In the genomic region with DNA sequence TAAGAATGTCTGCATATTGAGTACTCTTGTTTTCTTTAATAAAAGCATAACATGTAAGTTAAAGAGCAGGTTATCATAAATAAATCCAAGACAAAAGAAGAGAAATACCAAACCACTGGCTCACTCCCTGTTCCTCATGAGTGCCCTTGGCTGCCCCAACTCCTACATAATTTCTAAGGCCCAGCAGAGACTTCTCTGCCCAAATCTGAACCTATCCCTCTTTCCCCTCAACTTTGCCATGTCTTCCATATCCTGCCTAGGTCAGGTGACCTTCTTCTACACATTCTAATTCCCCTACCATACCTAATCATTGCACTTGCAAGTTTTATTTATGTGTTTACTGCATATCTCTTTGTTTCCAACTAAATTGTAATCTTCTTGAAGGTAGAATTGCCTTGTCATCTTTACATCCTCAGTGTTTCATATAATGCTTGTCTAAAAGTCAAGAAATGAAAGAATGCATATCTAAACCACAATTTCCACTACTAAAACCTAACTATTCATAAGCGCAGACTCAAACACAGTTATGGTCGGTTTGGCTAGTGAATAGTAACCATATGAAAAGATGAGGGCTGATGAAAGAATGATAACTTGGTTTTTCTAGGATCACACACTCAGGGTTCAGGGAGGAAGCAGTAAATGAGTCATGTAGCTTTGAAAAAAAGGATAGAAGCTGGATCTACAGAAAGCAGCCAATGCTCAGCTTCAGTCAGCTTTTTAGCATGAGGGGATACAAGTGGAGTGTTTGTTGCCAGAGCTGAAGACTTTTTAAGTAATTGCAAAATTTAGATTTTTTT, we compare ENCODE assay signal across 30 cellular contexts. TPM values are rescaled to one million over a fixed set of nuclear protein-coding genes. Genes with fewer than 3 reads are reported as not detected.
DNase-seq lines count a peak whose midpoint lies in the region; ATAC-seq, FAIRE-seq and TF ChIP-seq lines count a peak whose summit lies in the region.
"Had no signal": no experiment of that assay in that cellular context is flagged by ENCODE, and none has a peak within 500 bp of the region (broad histone marks: within the 10 kb centered on the region; RNA-seq: fewer than 3 reads in every experiment).

No MANE protein-coding gene starts in this region.

- no peak overlapping the region for H3K4me2 ChIP-seq in astrocyte (ENCODE audit: low read length)
- H3K4me2 ChIP-seq: BLaER1 treated with 17β-estradiol and CSF1 and Interleukin-3, amounts not matched to agents 10 nM and 100 nM had no signal

- DNase-seq in COLO829 (ENCODE audit: low spot score) (peak; percentile 54), LHCN-M2 (ENCODE audit: low read depth) (peak; percentile 36), astrocyte (ENCODE audit: low read depth) (peak; percentile 76), iris pigment epithelial cell (ENCODE audit: low read depth) (peak; percentile 36), HEK293T (ENCODE audit: extremely low spot score) (no peak)
- no peak for DNase-seq in central memory CD4-positive, alpha-beta T cell
- DNase-seq: activated CD8-positive, alpha-beta T cell treated with anti-CD3 and anti-CD28 coated beads, Interleukin-2, amount 10 ng/mL, durations not matched to agents 7 days and 5 days; activated gamma-delta T cell; adrenal gland; DMS 273 treated with DMSO at 0.1 percent for 48 hours; dorsolateral prefrontal cortex; hippocampal formation; NCI-H1105; NCI-H2029; NCI-H510A; nephron progenitor cell; NK-92 treated with Interleukin-12 subunit alpha and Interleukin-12 subunit beta, amount 100 ng/mL, for 24 hours; Peyer's patch; T-helper 9 cell had no signal

- H3K9me3 Mint-ChIP-seq in astrocyte (ENCODE audit: unreplicated experiment): no peaks in the 10 kb centered on the region

- peak overlapping the region; percentile 70 for H3K27ac Mint-ChIP-seq in astrocyte (ENCODE audit: unreplicated experiment)
- H3K27ac Mint-ChIP-seq: activated CD8-positive, alpha-beta T cell treated with anti-CD3 and anti-CD28 coated beads, Interleukin-2, amount 10 ng/mL, durations not matched to agents 7 days and 5 days; nephron progenitor cell had no signal

- H3K27me3 Mint-ChIP-seq in astrocyte (ENCODE audit: low read depth, unreplicated experiment): no peaks in the 10 kb centered on the region

- no peak overlapping the region for H3K4me3 Mint-ChIP-seq in astrocyte (ENCODE audit: unreplicated experiment)
- H3K4me3 Mint-ChIP-seq: activated CD8-positive, alpha-beta T cell treated with anti-CD3 and anti-CD28 coated beads, Interleukin-2, amount 10 ng/mL, durations not matched to agents 7 days and 5 days; nephron progenitor cell had no signal

- ATAC-seq in HG03469 (IDR thresholded peaks at IDR 0.05; ENCODE audit: unreplicated experiment) (no peak), GM19463 (IDR thresholded peaks at IDR 0.05; ENCODE audit: unreplicated experiment) (no peak)
- ATAC-seq: activated CD4-positive, CD25-positive, alpha-beta regulatory T cell treated with anti-CD3 and anti-CD28 coated beads, Interleukin-2, amount 50 U/mL, for 24 hours; activated CD8-positive, alpha-beta T cell treated with anti-CD3 and anti-CD28 coated beads, Interleukin-2, amount 10 ng/mL, durations not matched to agents 7 days and 5 days; sciatic nerve had no signal

- H3K4me1 ChIP-seq in astrocyte (ENCODE audit: insufficient read depth, low read length): peaks cover 7% of the 10 kb centered on the region
- H3K4me1 ChIP-seq: adrenal gland; BLaER1 treated with 17β-estradiol and CSF1 and Interleukin-3, amounts not matched to agents 10 nM and 100 nM; Peyer's patch; suprapubic skin had no signal

- TF ChIP-seq CTCF in astrocyte (IDR thresholded peaks at IDR 0.05; ENCODE audit: insufficient read depth, low read depth, low read length): no peak

- no peaks in the 10 kb centered on the region for H3K9me3 ChIP-seq in astrocyte (ENCODE audit: insufficient read depth, low read depth, low read length)
- H3K9me3 ChIP-seq: adrenal gland; BLaER1 treated with 17β-estradiol and CSF1 and Interleukin-3, amounts not matched to agents 10 nM and 100 nM; Peyer's patch; suprapubic skin had no signal

- no peak overlapping the region for H2AFZ ChIP-seq in astrocyte (ENCODE audit: low read depth, low read length)

- no peaks in the 10 kb centered on the region for H3K36me3 Mint-ChIP-seq in astrocyte (ENCODE audit: low read depth, unreplicated experiment)

- H3K36me3 ChIP-seq in astrocyte (ENCODE audit: insufficient read depth, low read length): no peaks in the 10 kb centered on the region
- H3K36me3 ChIP-seq: adrenal gland; BLaER1 treated with 17β-estradiol and CSF1 and Interleukin-3, amounts not matched to agents 10 nM and 100 nM; Peyer's patch; suprapubic skin had no signal

- no peak overlapping the region for H3K9ac ChIP-seq in astrocyte (ENCODE audit: low read length)
- H3K9ac ChIP-seq: BLaER1 treated with 17β-estradiol and CSF1 and Interleukin-3, amounts not matched to agents 10 nM and 100 nM had no signal

- no peak overlapping the region for H3K27ac ChIP-seq in astrocyte (ENCODE audit: low read depth, low read length)
- H3K27ac ChIP-seq: adrenal gland; BLaER1 treated with 17β-estradiol and CSF1 and Interleukin-3, amounts not matched to agents 10 nM and 100 nM; dorsolateral prefrontal cortex; Peyer's patch; suprapubic skin had no signal

- no peaks in the 10 kb centered on the region for H4K20me1 ChIP-seq in astrocyte (ENCODE audit: insufficient read depth, low read length)
- H4K20me1 ChIP-seq: BLaER1 treated with 17β-estradiol and CSF1 and Interleukin-3, amounts not matched to agents 10 nM and 100 nM had no signal

- FAIRE-seq in astrocyte (lab: Jason Lieb, UNC): no peak
- FAIRE-seq: endothelial cell of umbilical vein, GM18507, islet of Langerhans had no signal

- H3K4me3 ChIP-seq in astrocyte (ENCODE audit: insufficient read depth, low read depth, low read length): no peak overlapping the region
- H3K4me3 ChIP-seq: adrenal gland; BLaER1 treated with 17β-estradiol and CSF1 and Interleukin-3, amounts not matched to agents 10 nM and 100 nM; dorsolateral prefrontal cortex; Peyer's patch; suprapubic skin had no signal

- POLR2A ChIA-PET in HEK293T (lab: Yijun Ruan, JAX): no interaction called here

- peaks cover 2% of the 10 kb centered on the region for H3K27me3 ChIP-seq in astrocyte (ENCODE audit: insufficient read depth, low read length)
- H3K27me3 ChIP-seq: BLaER1 treated with 17β-estradiol and CSF1 and Interleukin-3, amounts not matched to agents 10 nM and 100 nM; Peyer's patch had no signal

- CTCF ChIA-PET in HEK293T (lab: Yijun Ruan, JAX): interaction anchor here (0.6 kb wide), 1 partner anchor 366 kb away, joined by 6 read pairs; no protein-coding TSS in a partner anchor

- no peaks in the 10 kb centered on the region for H3K79me2 ChIP-seq in astrocyte (ENCODE audit: insufficient read depth, low read length)

- peaks cover 9% of the 10 kb centered on the region for H3K4me1 Mint-ChIP-seq in astrocyte (ENCODE audit: low read depth, unreplicated experiment)

TF ChIP-seq in HEK293T, 16 proteins besides CTCF, POLR2A, EP300 and RAD21:
- TF ChIP-seq FOXA1 (IDR thresholded peaks at IDR 0.05): no peak
- TF ChIP-seq LEF1 (IDR thresholded peaks at IDR 0.05; ENCODE audit: borderline replicate concordance): no peak
- TF ChIP-seq CTBP1 (IDR thresholded peaks at IDR 0.05; ENCODE audit: borderline replicate concordance): no peak
- TF ChIP-seq, protein P1, sequence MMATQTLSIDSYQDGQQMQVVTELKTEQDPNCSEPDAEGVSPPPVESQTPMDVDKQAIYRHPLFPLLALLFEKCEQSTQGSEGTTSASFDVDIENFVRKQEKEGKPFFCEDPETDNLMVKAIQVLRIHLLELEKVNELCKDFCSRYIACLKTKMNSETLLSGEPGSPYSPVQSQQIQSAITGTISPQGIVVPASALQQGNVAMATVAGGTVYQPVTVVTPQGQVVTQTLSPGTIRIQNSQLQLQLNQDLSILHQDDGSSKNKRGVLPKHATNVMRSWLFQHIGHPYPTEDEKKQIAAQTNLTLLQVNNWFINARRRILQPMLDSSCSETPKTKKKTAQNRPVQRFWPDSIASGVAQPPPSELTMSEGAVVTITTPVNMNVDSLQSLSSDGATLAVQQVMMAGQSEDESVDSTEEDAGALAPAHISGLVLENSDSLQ (IDR thresholded peaks at IDR 0.05): no peak
- no peak for TF ChIP-seq HDGF (IDR thresholded peaks at IDR 0.05; ENCODE audit: borderline replicate concordance)
- TF ChIP-seq ZNF384 (IDR thresholded peaks at IDR 0.05): no peak
- TF ChIP-seq SP1 (IDR thresholded peaks at IDR 0.05): no peak
- TF ChIP-seq BHLHE40 (IDR thresholded peaks at IDR 0.05; ENCODE audit: borderline replicate concordance): no peak
- no peak for TF ChIP-seq TARDBP (IDR thresholded peaks at IDR 0.05)
- no peak for TF ChIP-seq ARNT (IDR thresholded peaks at IDR 0.05)
- no peak for TF ChIP-seq L3MBTL2 (conservative IDR thresholded peaks at IDR 0.05)
- TF ChIP-seq FOXM1 (IDR thresholded peaks at IDR 0.05; ENCODE audit: borderline replicate concordance): no peak
- no peak for TF ChIP-seq FOXK2 (IDR thresholded peaks at IDR 0.05)
- no peak for TF ChIP-seq ELF4 (IDR thresholded peaks at IDR 0.05)
- TF ChIP-seq SUZ12 (IDR thresholded peaks at IDR 0.05): no peak
- no peak for TF ChIP-seq NFRKB (IDR thresholded peaks at IDR 0.05)

RNA-seq across cellular contexts. Expression of gene EYA4, which starts 53.3 kb away (rescaled TPM):
- total RNA-seq in LHCN-M2 (2014; rRNA removed) (12.1 and 13.0 TPM in 2 replicates), astrocyte (1.3 and 1.6 TPM in 2 replicates)
- 2.1 TPM for polyA plus RNA-seq in LHCN-M2 (2012)
- total RNA-seq: activated CD8-positive, alpha-beta T cell treated with anti-CD3 and anti-CD28 coated beads, Interleukin-2, amount 10 ng/mL, durations not matched to agents 7 days and 5 days; endothelial cell of umbilical vein; G401; mononuclear cell had no signal
- polyA plus RNA-seq: endothelial cell of umbilical vein had no signal

Comparison
In these comparisons a context has a peak if more than half of its experiments do, and no peak if none do; other contexts are left out.
1. DNase-seq: peak in COLO829 (single experiment), LHCN-M2 (single experiment), astrocyte (single experiment) and iris pigment epithelial cell (single experiment); none in central memory CD4-positive, alpha-beta T cell (single experiment) and HEK293T (single experiment).